12 cellular contexts compared by ENCODE assay signal in the genomic region with DNA sequence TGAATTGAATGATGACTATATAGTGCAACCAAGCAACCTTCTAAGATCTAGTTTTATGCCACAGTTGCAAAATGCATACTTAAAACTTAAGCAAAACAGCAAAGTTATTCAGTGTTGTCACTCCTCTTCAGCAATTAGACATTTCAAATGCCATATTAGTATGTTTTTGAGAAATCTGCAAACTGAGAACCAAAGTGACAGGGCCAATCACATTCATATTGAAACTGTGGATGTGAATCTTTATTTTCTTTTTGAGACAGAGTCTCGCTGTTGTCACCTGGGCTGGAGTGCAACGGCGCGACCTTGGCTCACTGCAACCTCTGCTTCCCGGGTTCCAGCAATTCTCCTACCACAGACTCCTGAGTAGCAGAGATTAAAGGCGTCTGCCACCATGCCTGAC.
DNase-seq lines count a peak whose midpoint lies in the region; ATAC-seq lines count a peak whose summit lies in the region.
"Had no signal": no experiment of that assay in that cellular context is flagged by ENCODE, and none has a peak within 500 bp of the region (broad histone marks: within the 10 kb centered on the region; RNA-seq: fewer than 3 reads in every experiment).

No MANE protein-coding gene starts in this region.

- H3K4me1 Mint-ChIP-seq in activated CD4-positive, alpha-beta T cell treated with anti-CD3 and anti-CD28 coated beads, Interleukin-2, amount 10 ng/mL, durations not matched to agents 24 days and 14 days, result peaks cover 42% of the 10 kb centered on the region
- H3K4me1 Mint-ChIP-seq: central memory CD8-positive, alpha-beta T cell; stimulated activated memory B cell treated with anti-CD40 and anti-IgM and Interleukin-4, amounts not matched to agents 10 μg/mL and 1 μg/mL and 100 μg/mL, for 72 hours had no signal

- H3K4me3 Mint-ChIP-seq in activated CD4-positive, alpha-beta T cell treated with anti-CD3 and anti-CD28 coated beads, Interleukin-2, amount 10 ng/mL, durations not matched to agents 24 days and 14 days, result peak overlapping the region; percentile 20
- H3K4me3 Mint-ChIP-seq: CD4-positive, alpha-beta T cell; central memory CD8-positive, alpha-beta T cell; stimulated activated memory B cell treated with anti-CD40 and anti-IgM and Interleukin-4, amounts not matched to agents 10 μg/mL and 1 μg/mL and 100 μg/mL, for 72 hours had no signal

- peaks cover 7% of the 10 kb centered on the region for H3K9me3 Mint-ChIP-seq in activated CD4-positive, alpha-beta T cell treated with anti-CD3 and anti-CD28 coated beads, Interleukin-2, amount 10 ng/mL, durations not matched to agents 24 days and 14 days
- H3K9me3 Mint-ChIP-seq: CD4-positive, alpha-beta T cell; central memory CD8-positive, alpha-beta T cell; stimulated activated memory B cell treated with anti-CD40 and anti-IgM and Interleukin-4, amounts not matched to agents 10 μg/mL and 1 μg/mL and 100 μg/mL, for 72 hours had no signal

- peaks cover 2% of the 10 kb centered on the region for H3K36me3 Mint-ChIP-seq in activated CD4-positive, alpha-beta T cell treated with anti-CD3 and anti-CD28 coated beads, Interleukin-2, amount 10 ng/mL, durations not matched to agents 24 days and 14 days (ENCODE audit: low read depth)

- no peaks in the 10 kb centered on the region for H3K27me3 Mint-ChIP-seq in activated CD4-positive, alpha-beta T cell treated with anti-CD3 and anti-CD28 coated beads, Interleukin-2, amount 10 ng/mL, durations not matched to agents 24 days and 14 days
- H3K27me3 Mint-ChIP-seq: CD4-positive, alpha-beta T cell; central memory CD8-positive, alpha-beta T cell; stimulated activated memory B cell treated with anti-CD40 and anti-IgM and Interleukin-4, amounts not matched to agents 10 μg/mL and 1 μg/mL and 100 μg/mL, for 72 hours had no signal

- intact Hi-C loops in activated CD4-positive, alpha-beta T cell treated with anti-CD3 and anti-CD28 coated beads, Interleukin-2, amount 10 ng/mL, durations not matched to agents 24 days and 14 days (cut with micrococcal nuclease), result loop anchor here (2.0 to 10.0 kb wide), 4 partner anchors 37 to 531 kb away; partner anchors contain the start of gene FBXL17

- peak overlapping the region; percentile 40 for H3K27ac Mint-ChIP-seq in activated CD4-positive, alpha-beta T cell treated with anti-CD3 and anti-CD28 coated beads, Interleukin-2, amount 10 ng/mL, durations not matched to agents 24 days and 14 days
- H3K27ac Mint-ChIP-seq: CD4-positive, alpha-beta T cell; stimulated activated memory B cell treated with anti-CD40 and anti-IgM and Interleukin-4, amounts not matched to agents 10 μg/mL and 1 μg/mL and 100 μg/mL, for 72 hours had no signal

- DNase-seq in activated CD4-positive, alpha-beta T cell treated with anti-CD3 and anti-CD28 coated beads, Interleukin-2, amount 10 ng/mL, durations not matched to agents 24 days and 14 days, result peak; percentile 57
- DNase-seq in activated CD4-positive, alpha-beta T cell treated with anti-CD3 and anti-CD28 coated beads, Interleukin-2, amount 50 U/mL, for 4 hours, result no peak
- DNase-seq in activated T-cell treated with anti-CD3 and anti-CD28 coated beads, Interleukin-2, amount 50 U/mL, for 48 hours, result peak; percentile 22 to 30
- no peak for DNase-seq in NCI-H1930 (lab: John Stamatoyannopoulos, UW)
- no peak for DNase-seq in putamen (ENCODE audit: low spot score)
- DNase-seq in HPDE6-E6E7 (ENCODE audit: extremely low spot score), result no peak
- DNase-seq: CD4-positive, alpha-beta T cell; Right ventricle myocardium superior had no signal

- ATAC-seq in GM19351 (IDR thresholded peaks at IDR 0.05; ENCODE audit: unreplicated experiment) (peak; percentile 75), HG02852 (IDR thresholded peaks at IDR 0.05; ENCODE audit: unreplicated experiment) (peak; percentile 87)

Comparison
In these comparisons a context has a peak if more than half of its experiments do, and no peak if none do; other contexts are left out.
1. DNase-seq: peak in activated CD4-positive, alpha-beta T cell treated with anti-CD3 and anti-CD28 coated beads, Interleukin-2, amount 10 ng/mL, durations not matched to agents 24 days and 14 days (single experiment) and activated T-cell treated with anti-CD3 and anti-CD28 coated beads, Interleukin-2, amount 50 U/mL, for 48 hours (2 of 2); none in activated CD4-positive, alpha-beta T cell treated with anti-CD3 and anti-CD28 coated beads, Interleukin-2, amount 50 U/mL, for 4 hours (0 of 2), NCI-H1930 (0 of 2), putamen (single experiment) and HPDE6-E6E7 (single experiment).